In the genomic region with DNA sequence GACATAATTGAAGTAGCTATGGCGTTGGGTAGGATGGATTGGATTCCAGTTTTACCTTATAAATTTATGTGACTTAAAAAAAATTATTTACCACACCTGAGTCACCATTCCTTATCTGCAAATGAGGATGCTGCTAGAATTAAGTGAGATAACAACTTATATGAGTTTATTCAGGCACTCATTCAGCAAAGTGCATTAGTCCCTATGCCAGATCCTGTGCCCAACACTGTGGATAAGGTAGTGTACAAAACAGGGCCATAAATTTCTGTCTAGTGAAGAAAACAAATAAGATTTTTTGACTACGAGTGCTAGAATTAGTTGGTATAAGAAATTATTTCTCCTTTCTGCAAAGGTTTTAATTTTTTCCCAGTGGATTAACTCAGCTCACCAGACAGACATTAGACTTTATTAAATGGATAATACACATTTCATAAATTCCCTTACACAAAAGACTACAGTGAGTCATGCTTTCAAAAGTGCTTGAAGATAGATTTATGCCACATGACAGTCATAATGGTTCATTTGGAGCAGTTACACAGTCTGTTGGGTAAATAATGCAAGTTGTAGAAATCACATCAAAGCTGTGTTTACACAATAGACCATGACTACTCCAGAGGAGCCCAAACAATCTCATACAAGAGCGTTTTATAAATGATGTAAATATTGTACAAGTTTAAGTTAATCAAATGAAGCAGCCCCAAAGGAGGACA, we compare ENCODE assay signal across 1 cellular context.
TF ChIP-seq lines count a peak whose summit lies in the region.

No MANE protein-coding gene starts in this region.

TF ChIP-seq in HepG2, 621 proteins besides CTCF, POLR2A, EP300 and RAD21 (continued from another document and continues in another):
- TF ChIP-seq, protein P1, sequence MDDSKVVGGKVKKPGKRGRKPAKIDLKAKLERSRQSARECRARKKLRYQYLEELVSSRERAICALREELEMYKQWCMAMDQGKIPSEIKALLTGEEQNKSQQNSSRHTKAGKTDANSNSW (CRISPR knock-in tag; IDR thresholded peaks at IDR 0.05; ENCODE audit: borderline replicate concordance): no peak
- TF ChIP-seq HNF4G (IDR thresholded peaks at IDR 0.05; ENCODE audit: borderline replicate concordance, low read depth, low read length) (no peak), HNF4G (CRISPR knock-in tag; IDR thresholded peaks at IDR 0.05; ENCODE audit: borderline replicate concordance, low read depth) (no peak), SMYD3 (CRISPR knock-in tag; IDR thresholded peaks at IDR 0.05) (no peak), GATAD1 (CRISPR knock-in tag; IDR thresholded peaks at IDR 0.05) (no peak), GABPB1 (CRISPR knock-in tag; IDR thresholded peaks at IDR 0.05) (no peak), NPAS2 (CRISPR knock-in tag; IDR thresholded peaks at IDR 0.05; ENCODE audit: borderline replicate concordance) (no peak), NCOR1 (IDR thresholded peaks at IDR 0.05; ENCODE audit: borderline replicate concordance, low read length) (no peak), ZNF883 (CRISPR knock-in tag; IDR thresholded peaks at IDR 0.05; ENCODE audit: not compliant biosample characterization) (no peak), PITX1 (CRISPR knock-in tag; IDR thresholded peaks at IDR 0.05) (no peak), SRSF4 (IDR thresholded peaks at IDR 0.05; ENCODE audit: low read depth, low read length, poor library complexity, severe bottlenecking) (no peak), RELA (CRISPR knock-in tag; IDR thresholded peaks at IDR 0.05) (no peak), TP53 (CRISPR knock-in tag; conservative IDR thresholded peaks at IDR 0.05) (no peak), ATRX (CRISPR knock-in tag; IDR thresholded peaks at IDR 0.05; ENCODE audit: borderline replicate concordance) (no peak), FOXC1 (CRISPR knock-in tag; IDR thresholded peaks at IDR 0.05; ENCODE audit: borderline replicate concordance) (no peak), REPIN1 (CRISPR knock-in tag; IDR thresholded peaks at IDR 0.05; ENCODE audit: borderline replicate concordance, low read depth) (no peak), RBAK (CRISPR knock-in tag; IDR thresholded peaks at IDR 0.05) (no peak), ZNF441 (CRISPR knock-in tag; IDR thresholded peaks at IDR 0.05; ENCODE audit: borderline replicate concordance) (no peak), ZBTB21 (CRISPR knock-in tag; IDR thresholded peaks at IDR 0.05) (no peak), BCL6 (CRISPR knock-in tag; IDR thresholded peaks at IDR 0.05) (peak; percentile 46), THAP11 (CRISPR knock-in tag; IDR thresholded peaks at IDR 0.05) (no peak), RCOR2 (CRISPR knock-in tag; IDR thresholded peaks at IDR 0.05) (0 out of 2 replicates have a peak, but pooled peaks have one; percentile 21), SOX6 (IDR thresholded peaks at IDR 0.05) (no peak), SOX6 (CRISPR knock-in tag; IDR thresholded peaks at IDR 0.05) (peak; percentile 62; the same call in 1 of the 2 replicates), ATF7 (IDR thresholded peaks at IDR 0.05) (no peak), ATF7 (CRISPR knock-in tag; IDR thresholded peaks at IDR 0.05) (no peak), ZBTB8A (CRISPR knock-in tag; IDR thresholded peaks at IDR 0.05; ENCODE audit: borderline replicate concordance, low read depth) (no peak), PPARG (CRISPR knock-in tag; conservative IDR thresholded peaks at IDR 0.05) (0 out of 2 replicates have a peak, but pooled peaks have one; percentile 30), KMT2A (CRISPR knock-in tag; IDR thresholded peaks at IDR 0.05) (no peak), ZNF234 (CRISPR knock-in tag; conservative IDR thresholded peaks at IDR 0.05) (no peak), ZMAT3 (CRISPR knock-in tag; conservative IDR thresholded peaks at IDR 0.05) (no peak), RARA (CRISPR knock-in tag; IDR thresholded peaks at IDR 0.05) (0 out of 2 replicates have a peak, but pooled peaks have one; percentile 42), ZFP90 (CRISPR knock-in tag; IDR thresholded peaks at IDR 0.05; ENCODE audit: borderline replicate concordance) (no peak), ZNF724P (CRISPR knock-in tag; IDR thresholded peaks at IDR 0.05; ENCODE audit: borderline replicate concordance) (no peak), ZFP62 (CRISPR knock-in tag; IDR thresholded peaks at IDR 0.05) (no peak), ZNF180 (CRISPR knock-in tag; IDR thresholded peaks at IDR 0.05; ENCODE audit: borderline replicate concordance, low read depth) (no peak), NONO (IDR thresholded peaks at IDR 0.05) (no peak), NONO (CRISPR knock-in tag; conservative IDR thresholded peaks at IDR 0.05) (no peak), RFX3 (CRISPR knock-in tag; IDR thresholded peaks at IDR 0.05) (no peak)
- TF ChIP-seq, protein P2, sequence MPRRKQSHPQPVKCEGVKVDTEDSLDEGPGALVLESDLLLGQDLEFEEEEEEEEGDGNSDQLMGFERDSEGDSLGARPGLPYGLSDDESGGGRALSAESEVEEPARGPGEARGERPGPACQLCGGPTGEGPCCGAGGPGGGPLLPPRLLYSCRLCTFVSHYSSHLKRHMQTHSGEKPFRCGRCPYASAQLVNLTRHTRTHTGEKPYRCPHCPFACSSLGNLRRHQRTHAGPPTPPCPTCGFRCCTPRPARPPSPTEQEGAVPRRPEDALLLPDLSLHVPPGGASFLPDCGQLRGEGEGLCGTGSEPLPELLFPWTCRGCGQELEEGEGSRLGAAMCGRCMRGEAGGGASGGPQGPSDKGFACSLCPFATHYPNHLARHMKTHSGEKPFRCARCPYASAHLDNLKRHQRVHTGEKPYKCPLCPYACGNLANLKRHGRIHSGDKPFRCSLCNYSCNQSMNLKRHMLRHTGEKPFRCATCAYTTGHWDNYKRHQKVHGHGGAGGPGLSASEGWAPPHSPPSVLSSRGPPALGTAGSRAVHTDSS (CRISPR knock-in tag; conservative IDR thresholded peaks at IDR 0.05): no peak
- TF ChIP-seq, protein P3, sequence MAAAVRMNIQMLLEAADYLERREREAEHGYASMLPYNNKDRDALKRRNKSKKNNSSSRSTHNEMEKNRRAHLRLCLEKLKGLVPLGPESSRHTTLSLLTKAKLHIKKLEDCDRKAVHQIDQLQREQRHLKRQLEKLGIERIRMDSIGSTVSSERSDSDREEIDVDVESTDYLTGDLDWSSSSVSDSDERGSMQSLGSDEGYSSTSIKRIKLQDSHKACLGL (CRISPR knock-in tag; IDR thresholded peaks at IDR 0.05): no peak
- TF ChIP-seq, protein P4, sequence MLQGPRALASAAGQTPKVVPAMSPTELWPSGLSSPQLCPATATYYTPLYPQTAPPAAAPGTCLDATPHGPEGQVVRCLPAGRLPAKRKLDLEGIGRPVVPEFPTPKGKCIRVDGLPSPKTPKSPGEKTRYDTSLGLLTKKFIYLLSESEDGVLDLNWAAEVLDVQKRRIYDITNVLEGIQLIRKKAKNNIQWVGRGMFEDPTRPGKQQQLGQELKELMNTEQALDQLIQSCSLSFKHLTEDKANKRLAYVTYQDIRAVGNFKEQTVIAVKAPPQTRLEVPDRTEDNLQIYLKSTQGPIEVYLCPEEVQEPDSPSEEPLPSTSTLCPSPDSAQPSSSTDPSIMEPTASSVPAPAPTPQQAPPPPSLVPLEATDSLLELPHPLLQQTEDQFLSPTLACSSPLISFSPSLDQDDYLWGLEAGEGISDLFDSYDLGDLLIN (CRISPR knock-in tag; IDR thresholded peaks at IDR 0.05; ENCODE audit: borderline replicate concordance): no peak
- TF ChIP-seq, protein P5, sequence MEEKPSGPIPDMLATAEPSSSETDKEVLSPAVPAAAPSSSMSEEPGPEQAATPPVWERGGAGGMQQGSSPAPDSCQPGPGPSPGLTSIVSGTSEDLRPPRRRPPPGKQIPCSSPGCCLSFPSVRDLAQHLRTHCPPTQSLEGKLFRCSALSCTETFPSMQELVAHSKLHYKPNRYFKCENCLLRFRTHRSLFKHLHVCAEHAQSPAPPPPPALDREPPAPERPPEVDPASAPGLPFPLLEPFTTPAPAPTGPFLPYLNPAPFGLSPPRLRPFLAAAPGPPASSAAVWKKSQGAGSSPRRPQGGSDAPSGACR (CRISPR knock-in tag; IDR thresholded peaks at IDR 0.05): no peak
- TF ChIP-seq, protein P6, sequence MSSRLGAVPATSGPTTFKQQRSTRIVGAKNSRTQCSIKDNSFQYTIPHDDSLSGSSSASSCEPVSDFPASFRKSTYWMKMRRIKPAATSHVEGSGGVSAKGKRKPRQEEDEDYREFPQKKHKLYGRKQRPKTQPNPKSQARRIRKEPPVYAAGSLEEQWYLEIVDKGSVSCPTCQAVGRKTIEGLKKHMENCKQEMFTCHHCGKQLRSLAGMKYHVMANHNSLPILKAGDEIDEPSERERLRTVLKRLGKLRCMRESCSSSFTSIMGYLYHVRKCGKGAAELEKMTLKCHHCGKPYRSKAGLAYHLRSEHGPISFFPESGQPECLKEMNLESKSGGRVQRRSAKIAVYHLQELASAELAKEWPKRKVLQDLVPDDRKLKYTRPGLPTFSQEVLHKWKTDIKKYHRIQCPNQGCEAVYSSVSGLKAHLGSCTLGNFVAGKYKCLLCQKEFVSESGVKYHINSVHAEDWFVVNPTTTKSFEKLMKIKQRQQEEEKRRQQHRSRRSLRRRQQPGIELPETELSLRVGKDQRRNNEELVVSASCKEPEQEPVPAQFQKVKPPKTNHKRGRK (CRISPR knock-in tag; IDR thresholded peaks at IDR 0.05): no peak
- TF ChIP-seq, protein P7, sequence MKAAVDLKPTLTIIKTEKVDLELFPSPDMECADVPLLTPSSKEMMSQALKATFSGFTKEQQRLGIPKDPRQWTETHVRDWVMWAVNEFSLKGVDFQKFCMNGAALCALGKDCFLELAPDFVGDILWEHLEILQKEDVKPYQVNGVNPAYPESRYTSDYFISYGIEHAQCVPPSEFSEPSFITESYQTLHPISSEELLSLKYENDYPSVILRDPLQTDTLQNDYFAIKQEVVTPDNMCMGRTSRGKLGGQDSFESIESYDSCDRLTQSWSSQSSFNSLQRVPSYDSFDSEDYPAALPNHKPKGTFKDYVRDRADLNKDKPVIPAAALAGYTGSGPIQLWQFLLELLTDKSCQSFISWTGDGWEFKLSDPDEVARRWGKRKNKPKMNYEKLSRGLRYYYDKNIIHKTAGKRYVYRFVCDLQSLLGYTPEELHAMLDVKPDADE (CRISPR knock-in tag; IDR thresholded peaks at IDR 0.05): no peak
- TF ChIP-seq, protein P8, sequence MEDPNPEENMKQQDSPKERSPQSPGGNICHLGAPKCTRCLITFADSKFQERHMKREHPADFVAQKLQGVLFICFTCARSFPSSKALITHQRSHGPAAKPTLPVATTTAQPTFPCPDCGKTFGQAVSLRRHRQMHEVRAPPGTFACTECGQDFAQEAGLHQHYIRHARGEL (CRISPR knock-in tag; IDR thresholded peaks at IDR 0.05): no peak
- TF ChIP-seq, protein P9, sequence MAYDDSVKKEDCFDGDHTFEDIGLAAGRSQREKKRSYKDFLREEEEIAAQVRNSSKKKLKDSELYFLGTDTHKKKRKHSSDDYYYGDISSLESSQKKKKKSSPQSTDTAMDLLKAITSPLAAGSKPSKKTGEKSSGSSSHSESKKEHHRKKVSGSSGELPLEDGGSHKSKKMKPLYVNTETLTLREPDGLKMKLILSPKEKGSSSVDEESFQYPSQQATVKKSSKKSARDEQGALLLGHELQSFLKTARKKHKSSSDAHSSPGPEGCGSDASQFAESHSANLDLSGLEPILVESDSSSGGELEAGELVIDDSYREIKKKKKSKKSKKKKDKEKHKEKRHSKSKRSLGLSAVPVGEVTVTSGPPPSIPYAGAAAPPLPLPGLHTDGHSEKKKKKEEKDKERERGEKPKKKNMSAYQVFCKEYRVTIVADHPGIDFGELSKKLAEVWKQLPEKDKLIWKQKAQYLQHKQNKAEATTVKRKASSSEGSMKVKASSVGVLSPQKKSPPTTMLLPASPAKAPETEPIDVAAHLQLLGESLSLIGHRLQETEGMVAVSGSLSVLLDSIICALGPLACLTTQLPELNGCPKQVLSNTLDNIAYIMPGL (CRISPR knock-in tag; IDR thresholded peaks at IDR 0.05; ENCODE audit: borderline replicate concordance in 1 of 2, low read depth in 1 of 2): no peak
- TF ChIP-seq, protein P10, sequence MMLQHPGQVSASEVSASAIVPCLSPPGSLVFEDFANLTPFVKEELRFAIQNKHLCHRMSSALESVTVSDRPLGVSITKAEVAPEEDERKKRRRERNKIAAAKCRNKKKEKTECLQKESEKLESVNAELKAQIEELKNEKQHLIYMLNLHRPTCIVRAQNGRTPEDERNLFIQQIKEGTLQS (CRISPR knock-in tag; IDR thresholded peaks at IDR 0.05): peak; percentile 33; the same call in 1 of the 2 replicates
- TF ChIP-seq, protein P11, sequence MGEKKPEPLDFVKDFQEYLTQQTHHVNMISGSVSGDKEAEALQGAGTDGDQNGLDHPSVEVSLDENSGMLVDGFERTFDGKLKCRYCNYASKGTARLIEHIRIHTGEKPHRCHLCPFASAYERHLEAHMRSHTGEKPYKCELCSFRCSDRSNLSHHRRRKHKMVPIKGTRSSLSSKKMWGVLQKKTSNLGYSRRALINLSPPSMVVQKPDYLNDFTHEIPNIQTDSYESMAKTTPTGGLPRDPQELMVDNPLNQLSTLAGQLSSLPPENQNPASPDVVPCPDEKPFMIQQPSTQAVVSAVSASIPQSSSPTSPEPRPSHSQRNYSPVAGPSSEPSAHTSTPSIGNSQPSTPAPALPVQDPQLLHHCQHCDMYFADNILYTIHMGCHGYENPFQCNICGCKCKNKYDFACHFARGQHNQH (CRISPR knock-in tag; IDR thresholded peaks at IDR 0.05): no peak
- TF ChIP-seq, protein P12, sequence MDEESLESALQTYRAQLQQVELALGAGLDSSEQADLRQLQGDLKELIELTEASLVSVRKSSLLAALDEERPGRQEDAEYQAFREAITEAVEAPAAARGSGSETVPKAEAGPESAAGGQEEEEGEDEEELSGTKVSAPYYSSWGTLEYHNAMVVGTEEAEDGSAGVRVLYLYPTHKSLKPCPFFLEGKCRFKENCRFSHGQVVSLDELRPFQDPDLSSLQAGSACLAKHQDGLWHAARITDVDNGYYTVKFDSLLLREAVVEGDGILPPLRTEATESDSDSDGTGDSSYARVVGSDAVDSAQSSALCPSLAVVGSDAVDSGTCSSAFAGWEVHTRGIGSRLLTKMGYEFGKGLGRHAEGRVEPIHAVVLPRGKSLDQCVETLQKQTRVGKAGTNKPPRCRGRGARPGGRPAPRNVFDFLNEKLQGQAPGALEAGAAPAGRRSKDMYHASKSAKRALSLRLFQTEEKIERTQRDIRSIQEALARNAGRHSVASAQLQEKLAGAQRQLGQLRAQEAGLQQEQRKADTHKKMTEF (CRISPR knock-in tag; IDR thresholded peaks at IDR 0.05): 0 out of 2 replicates have a peak, but pooled peaks have one; percentile 22
- TF ChIP-seq, protein P13, sequence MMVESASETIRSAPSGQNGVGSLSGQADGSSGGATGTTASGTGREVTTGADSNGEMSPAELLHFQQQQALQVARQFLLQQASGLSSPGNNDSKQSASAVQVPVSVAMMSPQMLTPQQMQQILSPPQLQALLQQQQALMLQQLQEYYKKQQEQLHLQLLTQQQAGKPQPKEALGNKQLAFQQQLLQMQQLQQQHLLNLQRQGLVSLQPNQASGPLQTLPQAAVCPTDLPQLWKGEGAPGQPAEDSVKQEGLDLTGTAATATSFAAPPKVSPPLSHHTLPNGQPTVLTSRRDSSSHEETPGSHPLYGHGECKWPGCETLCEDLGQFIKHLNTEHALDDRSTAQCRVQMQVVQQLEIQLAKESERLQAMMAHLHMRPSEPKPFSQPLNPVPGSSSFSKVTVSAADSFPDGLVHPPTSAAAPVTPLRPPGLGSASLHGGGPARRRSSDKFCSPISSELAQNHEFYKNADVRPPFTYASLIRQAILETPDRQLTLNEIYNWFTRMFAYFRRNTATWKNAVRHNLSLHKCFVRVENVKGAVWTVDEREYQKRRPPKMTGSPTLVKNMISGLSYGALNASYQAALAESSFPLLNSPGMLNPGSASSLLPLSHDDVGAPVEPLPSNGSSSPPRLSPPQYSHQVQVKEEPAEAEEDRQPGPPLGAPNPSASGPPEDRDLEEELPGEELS (CRISPR knock-in tag; IDR thresholded peaks at IDR 0.05): peak; percentile 45; the same call in 1 of the 2 replicates
